Comparison of ENCODE assay signal across 17 cellular contexts in the genomic region with DNA sequence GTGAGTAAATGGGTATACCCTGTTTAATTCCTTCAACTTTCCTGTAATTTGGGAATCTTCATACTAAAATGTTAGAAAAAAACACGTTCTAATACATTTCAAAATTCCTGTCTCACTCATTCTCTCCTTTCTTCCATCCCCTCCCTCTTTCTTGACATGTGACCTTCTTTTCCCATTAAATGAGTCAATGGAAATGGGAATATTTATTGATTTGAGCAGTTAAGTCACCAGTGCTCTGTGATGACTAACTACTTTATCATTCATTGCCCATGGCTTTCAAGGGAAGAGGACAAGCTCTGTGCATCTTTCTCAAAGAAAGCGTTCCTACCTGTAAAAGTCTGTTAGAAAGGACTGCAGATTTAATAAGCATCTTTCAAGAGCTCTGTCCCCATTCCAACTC.
A peak's percentile ranks its signal among the peaks of the same experiment; 100 is the strongest.
DNase-seq lines count a peak whose midpoint lies in the region; FAIRE-seq and TF ChIP-seq lines count a peak whose summit lies in the region.
"Had no signal": no experiment of that assay in that cellular context is flagged by ENCODE, and none has a peak within 500 bp of the region (broad histone marks: within the 10 kb centered on the region; RNA-seq: fewer than 3 reads in every experiment).

No MANE protein-coding gene starts in this region.

- H3K27me3 Mint-ChIP-seq in Calu3 (ENCODE audit: unreplicated experiment) = no peaks in the 10 kb centered on the region
- H3K27me3 Mint-ChIP-seq: stimulated activated naive CD8-positive, alpha-beta T cell treated with anti-CD3 and anti-CD28 coated beads, Interleukin-15, Interleukin-2, amounts not matched to agents 100 ng/mL and 50 ng/mL, for 24 hours had no signal

- H3K79me2 ChIP-seq in Karpas-422 (ENCODE audit: low read length) = no peaks in the 10 kb centered on the region
- H3K79me2 ChIP-seq in H1 (ENCODE audit: control insufficient read depth in 1 of 2, insufficient read depth in 2 of 2, low read length in 2 of 2) = no peaks in the 10 kb centered on the region

- TF ChIP-seq POLR2A in H1 (IDR thresholded peaks at IDR 0.05; ENCODE audit: control extremely low read depth in 1 of 2, low read depth in 2 of 2, low read length in 2 of 2) = no peak

- no peak for TF ChIP-seq EP300 in H1 (IDR thresholded peaks at IDR 0.05; ENCODE audit: borderline replicate concordance in 1 of 2, low read depth in 2 of 2, low read length in 2 of 2)

- H3K18ac ChIP-seq in H1 (ENCODE audit: extremely low read depth, low read length) = no peak overlapping the region

- 78% methylated on average over 2 of the region's 2 CpGs; no CpG with 5 or more reads in 1 of the 2 experiments for WGBS in H1 (ENCODE audit: extremely low coverage in 1 of 2, insufficient coverage in 1 of 2, insufficient read length in 1 of 2, insufficient replicate concordance in 2 of 2, low coverage in 1 of 2, low lambda C conversion rate in 2 of 2, missing lambda C conversion rate in 1 of 2), 2 experiments

- no peak overlapping the region for H3K56ac ChIP-seq in H1 (replicated peaks; ENCODE audit: insufficient read length, low read depth, low read length)

- no peak overlapping the region for H2BK5ac ChIP-seq in H1 (ENCODE audit: low read depth, low read length)

- H3K4ac ChIP-seq in H1 (replicated peaks; ENCODE audit: insufficient read length, low read depth, low read length) = no peak overlapping the region

- H3K4me1 Mint-ChIP-seq in Calu3 (ENCODE audit: low read depth, unreplicated experiment) = peaks cover 67% of the 10 kb centered on the region

- H2AFZ ChIP-seq in Karpas-422 (ENCODE audit: low read length) (peak overlapping the region; percentile 38; the same call in 1 of the 2 replicates), H1 (ENCODE audit: low read length) (no peak overlapping the region)

- H3K9me3 Mint-ChIP-seq in Calu3 (ENCODE audit: low read depth, unreplicated experiment) = peaks cover 4% of the 10 kb centered on the region

- H3K9me3 ChIP-seq in Karpas-422 (ENCODE audit: low read length) (no peaks in the 10 kb centered on the region), H1 (ENCODE audit: insufficient read depth in 2 of 2, low read depth in 1 of 2, low read length in 1 of 2) (no peaks in the 10 kb centered on the region), skeletal muscle tissue (ENCODE audit: control insufficient read depth in 3 of 3, low read length in 3 of 3) (no peaks in the 10 kb centered on the region)
- H3K9me3 ChIP-seq: ovary had no signal

- H3K4me1 ChIP-seq in Karpas-422 (ENCODE audit: low read length) = peaks cover 59% of the 10 kb centered on the region
- H3K4me1 ChIP-seq in H1 (replicated peaks in 1 of 4; ENCODE audit: control insufficient read depth in 3 of 4, insufficient read depth in 4 of 4, low read length in 3 of 4) = peaks cover 11 to 20% (median 16%) of the 10 kb centered on the region in 4 experiments
- peaks cover 0 to 4% (median 0%) of the 10 kb centered on the region in 3 donors for H3K4me1 ChIP-seq in skeletal muscle tissue (ENCODE audit: control insufficient read depth in 3 of 3, insufficient read depth in 3 of 3, low read length in 3 of 3)

- CTCF ChIA-PET in Calu3 (lab: Charles Lee) = interaction anchor here (0.9 to 1.0 kb wide), 2 partner anchors 24 to 29 kb away, joined by 3 to 6 read pairs; no protein-coding TSS in a partner anchor
- CTCF ChIA-PET in H1 (lab: Charles Lee; ENCODE audit: partially characterized antibody) = interaction anchor here (1.0 to 2.1 kb wide), 2 partner anchors 167 to 380 kb away, joined by 3 to 8 read pairs; no protein-coding TSS in a partner anchor

- no peak for TF ChIP-seq CTCF in Calu3 (IDR thresholded peaks at IDR 0.05; ENCODE audit: unreplicated experiment)
- no peak for TF ChIP-seq CTCF in H1 (IDR thresholded peaks at IDR 0.05; ENCODE audit: control extremely low read depth in 1 of 3, insufficient read depth in 1 of 3, low read depth in 1 of 3, low read length in 3 of 3)

- no peaks in the 10 kb centered on the region for H3K36me3 ChIP-seq in Karpas-422 (ENCODE audit: insufficient read depth, low read length)
- no peaks in the 10 kb centered on the region for H3K36me3 ChIP-seq in H1 (ENCODE audit: control insufficient read depth in 2 of 4, insufficient read depth in 4 of 4, low read length in 3 of 4)
- no peaks in the 10 kb centered on the region for H3K36me3 ChIP-seq in skeletal muscle tissue (ENCODE audit: control insufficient read depth in 3 of 3, insufficient read depth in 3 of 3, low read length in 3 of 3)
- H3K36me3 ChIP-seq: ovary had no signal

- peak overlapping the region; percentile 62 for H3K9ac ChIP-seq in Karpas-422 (ENCODE audit: low read length)
- H3K9ac ChIP-seq in H1 (replicated peaks in 1 of 4; ENCODE audit: extremely low read depth in 1 of 4, low read depth in 3 of 4, low read length in 3 of 4) = no peak overlapping the region
- no peak overlapping the region for H3K9ac ChIP-seq in skeletal muscle tissue (ENCODE audit: low read depth in 1 of 3, low read length in 3 of 3)

- H4K8ac ChIP-seq in H1 (ENCODE audit: extremely low read depth, insufficient read depth, low read length) = no peak overlapping the region

- no peak overlapping the region for H3K14ac ChIP-seq in H1 (ENCODE audit: insufficient read length)

- H3K4me3 Mint-ChIP-seq in Calu3 (ENCODE audit: low read depth, unreplicated experiment) = no peak overlapping the region
- H3K4me3 Mint-ChIP-seq: activated naive CD8-positive, alpha-beta T cell treated with anti-CD3 and anti-CD28 coated beads, Interleukin-2, amount 10 ng/mL, durations not matched to agents 7 days and 5 days; mesothelial cell of epicardium; stimulated activated naive CD8-positive, alpha-beta T cell treated with anti-CD3 and anti-CD28 coated beads, Interleukin-15, Interleukin-2, amounts not matched to agents 100 ng/mL and 50 ng/mL, for 24 hours had no signal

- H4K20me1 ChIP-seq in Karpas-422 (ENCODE audit: insufficient read depth, low read depth, low read length) (no peaks in the 10 kb centered on the region), H1 (replicated peaks in 1 of 2; ENCODE audit: control insufficient read depth in 1 of 2, insufficient read depth in 2 of 2, low read length in 2 of 2) (no peaks in the 10 kb centered on the region)

- H3K4me2 ChIP-seq in Karpas-422 (ENCODE audit: low read depth, low read length, poor library complexity, severe bottlenecking) (peak overlapping the region; percentile 73), H1 (ENCODE audit: insufficient read depth in 1 of 2, low read depth in 2 of 2, low read length in 2 of 2) (no peak overlapping the region; a peak in 1 of 4 replicates)

- no peak for FAIRE-seq in H1 (lab: Jason Lieb, UNC)
- FAIRE-seq: endometrium, K562 had no signal

- H3K79me1 ChIP-seq in H1 (ENCODE audit: low read depth, low read length) = no peaks in the 10 kb centered on the region

- peak overlapping the region; percentile 17 for H3K27ac Mint-ChIP-seq in Calu3 (ENCODE audit: unreplicated experiment)
- H3K27ac Mint-ChIP-seq: mesothelial cell of epicardium; stimulated activated naive CD8-positive, alpha-beta T cell treated with anti-CD3 and anti-CD28 coated beads, Interleukin-15, Interleukin-2, amounts not matched to agents 100 ng/mL and 50 ng/mL, for 24 hours had no signal

- no peak overlapping the region for H4K91ac ChIP-seq in H1 (replicated peaks; ENCODE audit: insufficient read length, low read length)

- H4K5ac ChIP-seq in H1 (ENCODE audit: insufficient read length, low read depth, low read length) = no peak overlapping the region

- H3K23me2 ChIP-seq in H1 (ENCODE audit: low read depth, low read length) = no peaks in the 10 kb centered on the region

- no peak overlapping the region for H2AK5ac ChIP-seq in H1 (ENCODE audit: low read depth, low read length)

- H2BK20ac ChIP-seq in H1 (ENCODE audit: low read length) = 0 out of 2 replicates have a peak overlapping the region, but pooled peaks have one; percentile 41

- no peak overlapping the region; the same call in 1 of the 2 replicates for H2BK12ac ChIP-seq in H1 (ENCODE audit: low read depth, low read length)

- no peak overlapping the region for H3K23ac ChIP-seq in H1 (ENCODE audit: insufficient read length)

- intact Hi-C loops in Calu3 (cut with micrococcal nuclease; ENCODE audit: unreplicated experiment) = no loop called here

- no peaks in the 10 kb centered on the region for H3K27me3 ChIP-seq in Karpas-422 (ENCODE audit: low read length)
- H3K27me3 ChIP-seq in H1 (replicated peaks in 1 of 4; ENCODE audit: control insufficient read depth in 3 of 4, extremely low read depth in 1 of 4, insufficient read depth in 3 of 4, low read length in 3 of 4) = peaks cover 0 to 6% (median 0%) of the 10 kb centered on the region in 4 experiments; a peak in 2 of 7 replicates
- H3K27me3 ChIP-seq in skeletal muscle tissue (ENCODE audit: control insufficient read depth in 3 of 3, insufficient read depth in 3 of 3, low read length in 3 of 3) = peaks cover 0 to 2% (median 0%) of the 10 kb centered on the region in 3 donors
- H3K27me3 ChIP-seq: ovary had no signal

- no peak overlapping the region for H2BK120ac ChIP-seq in H1 (replicated peaks; ENCODE audit: low read depth, low read length)

- BruUV-seq in Calu3 (replicated peaks; lab: Mats Ljungman, UMichigan) = no TSS peak

- no peak for TF ChIP-seq RAD21 in H1 (IDR thresholded peaks at IDR 0.05 in 1 of 2, conservative IDR thresholded peaks at IDR 0.05 in 1 of 2; ENCODE audit: low read depth in 2 of 2, low read length in 2 of 2)

- peaks cover 5% of the 10 kb centered on the region for H3K36me3 Mint-ChIP-seq in Calu3 (ENCODE audit: insufficient read depth, unreplicated experiment)

- no peak for DNase-seq in Calu3
- no peak for DNase-seq in Karpas-422
- DNase-seq in H1 (ENCODE audit: low read depth in 1 of 2, low spot score in 2 of 2) = no peak
- no peak for DNase-seq in midbrain (lab: John Stamatoyannopoulos, UW)
- no peak for DNase-seq in cerebellum (ENCODE audit: low spot score)
- no peak for DNase-seq in NCI-H2171 treated with DMSO at 0.1 percent for 48 hours (lab: John Stamatoyannopoulos, UW)
- DNase-seq: activated naive CD8-positive, alpha-beta T cell treated with anti-CD3 and anti-CD28 coated beads, Interleukin-2, amount 10 ng/mL, durations not matched to agents 7 days and 5 days; NCI-H1417; NCI-H446; ovary had no signal

- peak overlapping the region; percentile 30 for H3K4me3 ChIP-seq in Karpas-422 (ENCODE audit: low read length)
- peak overlapping the region in 1 of 4 experiments; percentile 19; a peak in 1 of 8 replicates for H3K4me3 ChIP-seq in H1 (ENCODE audit: extremely low read depth in 1 of 4, insufficient read depth in 2 of 4, low read depth in 3 of 4, low read length in 4 of 4)
- H3K4me3 ChIP-seq in skeletal muscle tissue (ENCODE audit: low read length in 3 of 3) = no peak overlapping the region
- H3K4me3 ChIP-seq: GM12878, K562, ovary had no signal

- no peaks in the 10 kb centered on the region for H3K9me2 ChIP-seq in Karpas-422 (replicated peaks; ENCODE audit: insufficient read depth, low read length)

- POLR2A ChIA-PET in H1 (lab: Charles Lee; ENCODE audit: partially characterized antibody) = interaction anchor here (0.9 to 1.0 kb wide), 2 partner anchors 10 to 30 kb away, joined by 3 read pairs; no protein-coding TSS in a partner anchor

- H2BK15ac ChIP-seq in H1 (ENCODE audit: low read length) = no peak overlapping the region

- H3K27ac ChIP-seq in Karpas-422 (ENCODE audit: low read length) (peak overlapping the region; percentile 100), H1 (ENCODE audit: low read depth, low read length) (no peak overlapping the region), skeletal muscle tissue (ENCODE audit: low read depth, low read length) (peak overlapping the region; percentile 21)
- H3K27ac ChIP-seq: C4-2B, ovary had no signal
